25 cellular contexts compared by ENCODE assay signal in the genomic region with DNA sequence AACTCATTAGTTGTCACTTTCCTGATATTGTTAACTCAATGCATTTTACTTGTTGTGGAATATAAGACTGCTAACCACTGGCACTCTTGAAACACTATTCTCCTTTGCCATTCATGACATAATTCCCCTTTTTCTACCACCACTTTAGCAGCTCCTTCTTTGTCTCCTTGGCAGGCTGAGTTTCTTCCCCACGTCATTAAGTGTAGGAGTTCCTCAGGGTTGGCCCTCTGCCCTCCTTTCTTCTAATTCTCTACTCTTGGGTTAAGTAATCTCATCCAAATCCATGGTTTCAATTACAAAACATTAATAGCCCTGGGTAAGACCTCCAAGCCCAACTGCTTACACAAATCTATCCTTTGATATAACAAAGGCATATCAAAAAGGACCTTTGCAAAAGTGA.
DNase-seq lines count a peak whose midpoint lies in the region; ATAC-seq and FAIRE-seq lines count a peak whose summit lies in the region.
"Had no signal": no experiment of that assay in that cellular context is flagged by ENCODE, and none has a peak within 500 bp of the region (broad histone marks: within the 10 kb centered on the region; RNA-seq: fewer than 3 reads in every experiment).

No MANE protein-coding gene starts in this region.

- no peak overlapping the region for H3K4me3 ChIP-seq in small intestine (ENCODE audit: low read depth in 1 of 2, low read length in 2 of 2)
- H3K4me3 ChIP-seq: ascending aorta had no signal

- H3K9me3 ChIP-seq in small intestine (ENCODE audit: control insufficient read depth, low read depth) = no peaks in the 10 kb centered on the region
- H3K9me3 ChIP-seq: ascending aorta had no signal

- no peaks in the 10 kb centered on the region for H3K27me3 ChIP-seq in small intestine (ENCODE audit: control insufficient read depth in 2 of 2, insufficient read depth in 2 of 2, low read length in 2 of 2)
- H3K27me3 ChIP-seq: ascending aorta had no signal

- no peak for ATAC-seq in HG02571 (IDR thresholded peaks at IDR 0.05; ENCODE audit: unreplicated experiment)
- ATAC-seq: CD8-positive, alpha-beta T cell; left lobe of liver; stimulated activated effector memory CD8-positive, alpha-beta T cell treated with anti-CD3 and anti-CD28 coated beads, Interleukin-12 subunit alpha, Interleukin-12 subunit beta, amount 100 ng/mL, for 72 hours had no signal

- intact Hi-C loops in head of caudate nucleus (cut with DNase I) = no loop called here

- no peaks in the 10 kb centered on the region for H3K4me1 ChIP-seq in small intestine (ENCODE audit: control insufficient read depth in 2 of 2, insufficient read depth in 1 of 2, low read depth in 1 of 2, low read length in 1 of 2)
- H3K4me1 ChIP-seq: ascending aorta, parathyroid adenoma had no signal

- peak; percentile 14 for DNase-seq in AG20443 (ENCODE audit: low spot score)
- peak; percentile 32 for DNase-seq in RPMI7951 (ENCODE audit: low read depth)
- DNase-seq in fibroblast of peridontal ligament (ENCODE audit: extremely low read depth) = peak; percentile 87
- peak; percentile 13 for DNase-seq in renal cortical epithelial cell (ENCODE audit: low read depth)
- no peak for DNase-seq in small intestine
- DNase-seq in occipital lobe (lab: John Stamatoyannopoulos, UW) = no peak
- DNase-seq in head of caudate nucleus = no peak
- DNase-seq: activated CD4-positive, alpha-beta T cell treated with anti-CD3 and anti-CD28 coated beads, Interleukin-2, amount 10 ng/mL, durations not matched to agents 7 days and 5 days; AML-193; CD8-positive, alpha-beta T cell; DMS153; effector CD8-positive, alpha-beta T cell; GF-D8; HCEC 1CT; KG1; NCI-H187; NCI-H345; stimulated activated CD4-positive, alpha-beta T cell treated with anti-CD3 and anti-CD28 coated beads, Interleukin-2, amount 100 ng/mL, for 24 hours; T-helper 2 cell; WERI-Rb-1 had no signal

- 32 to 68% (median 34%) methylated on average over 1 of the region's 1 CpG for WGBS in small intestine, 3 donors

- H3K36me3 ChIP-seq in small intestine (ENCODE audit: control insufficient read depth in 2 of 2, insufficient read depth in 2 of 2, low read length in 2 of 2) = no peaks in the 10 kb centered on the region
- H3K36me3 ChIP-seq: ascending aorta, WERI-Rb-1 had no signal

- no peak overlapping the region for H3K27ac ChIP-seq in small intestine (ENCODE audit: low read depth in 1 of 2, low read length in 1 of 2)
- H3K27ac ChIP-seq: ascending aorta, parathyroid adenoma, WERI-Rb-1 had no signal

- no peak for FAIRE-seq in small intestine (lab: Jason Lieb, UNC)

Comparison
In these comparisons a context has a peak if more than half of its experiments do, and no peak if none do; other contexts are left out.
1. DNase-seq: peak in AG20443 (single experiment), RPMI7951 (single experiment), fibroblast of peridontal ligament (single experiment) and renal cortical epithelial cell (single experiment); none in small intestine (single experiment), occipital lobe (single experiment) and head of caudate nucleus (0 of 42).